ENCODE assay signal across 1 cellular context in genomic region chr7:23969443-23969842, GRCh38.
TF ChIP-seq lines count a peak whose summit lies in the region.

No MANE protein-coding gene starts in this region.

TF ChIP-seq in H1, 55 proteins besides CTCF, POLR2A, EP300 and RAD21:
- TF ChIP-seq SIRT6 (IDR thresholded peaks at IDR 0.05; ENCODE audit: low read length) (no peak), ATF2 (IDR thresholded peaks at IDR 0.05; ENCODE audit: low read length) (no peak), KDM1A (IDR thresholded peaks at IDR 0.05; ENCODE audit: borderline replicate concordance, low read length) (no peak), PHF8 (conservative IDR thresholded peaks at IDR 0.05; ENCODE audit: low read depth, low read length) (no peak), SAP30 (IDR thresholded peaks at IDR 0.05; ENCODE audit: insufficient read depth, insufficient replicate concordance, low read length) (no peak)
